Comparison of ENCODE assay signal across 23 cellular contexts in genomic region chr1:29586215-29586614, GRCh38.
DNase-seq lines count a peak whose midpoint lies in the region; FAIRE-seq and TF ChIP-seq lines count a peak whose summit lies in the region.
"Had no signal": no experiment of that assay in that cellular context is flagged by ENCODE, and none has a peak within 500 bp of the region (broad histone marks: within the 10 kb centered on the region; RNA-seq: fewer than 3 reads in every experiment).

No MANE protein-coding gene starts in this region.

- TF ChIP-seq CTCF in H9 (conservative IDR thresholded peaks at IDR 0.05) (no peak), bronchial epithelial cell (IDR thresholded peaks at IDR 0.05; ENCODE audit: insufficient read depth, low read length, severe bottlenecking) (no peak), esophagus muscularis mucosa (IDR thresholded peaks at IDR 0.05) (no peak), osteocyte (IDR thresholded peaks at IDR 0.05) (no peak), kidney (IDR thresholded peaks at IDR 0.05; ENCODE audit: borderline replicate concordance, extremely low read depth, insufficient read depth) (no peak)

- H3K36me3 Mint-ChIP-seq in H9 (ENCODE audit: insufficient read depth in 1 of 3, low read depth in 3 of 3) (0 out of 7 replicates have a peak, but pooled peaks cover 0 to 1% (median 0%) of the 10 kb centered on the region in 3 experiments), osteocyte (ENCODE audit: unreplicated experiment) (no peaks in the 10 kb centered on the region)
- H3K36me3 Mint-ChIP-seq: CD14-positive monocyte; CD8-positive, alpha-beta memory T cell had no signal

- no peak overlapping the region for H3K23ac ChIP-seq in H9 (ENCODE audit: insufficient read length, low read depth, low read length)

- H3K36me3 ChIP-seq in bronchial epithelial cell (ENCODE audit: control insufficient read depth, insufficient read depth, low read length) (no peaks in the 10 kb centered on the region), esophagus muscularis mucosa (no peaks in the 10 kb centered on the region), kidney (ENCODE audit: control insufficient read depth in 1 of 2, insufficient read depth in 2 of 2, low read length in 2 of 2) (no peaks in the 10 kb centered on the region)
- H3K36me3 ChIP-seq: BE2C; BLaER1 treated with 17β-estradiol and CSF1 and Interleukin-3, amounts not matched to agents 10 nM and 100 nM had no signal

- H3K9me3 ChIP-seq in H9 (ENCODE audit: control insufficient read depth, low read depth, low read length) = no peaks in the 10 kb centered on the region
- no peaks in the 10 kb centered on the region for H3K9me3 ChIP-seq in esophagus muscularis mucosa
- no peaks in the 10 kb centered on the region for H3K9me3 ChIP-seq in kidney (ENCODE audit: control insufficient read depth in 1 of 2, low read length in 2 of 2)
- H3K9me3 ChIP-seq: A549, BE2C had no signal

- H3K27me3 Mint-ChIP-seq in H9 (ENCODE audit: low read depth) (no peaks in the 10 kb centered on the region; the same call in 1 of the 2 replicates), osteocyte (ENCODE audit: unreplicated experiment) (no peaks in the 10 kb centered on the region)

- H2AK5ac ChIP-seq in H9 (ENCODE audit: insufficient read length, low read length) = no peak overlapping the region

- H3T11ph ChIP-seq in H9 (ENCODE audit: low read length) = no peak overlapping the region

- no peak overlapping the region for H2BK120ac ChIP-seq in H9 (ENCODE audit: low read depth, low read length, poor library complexity, severe bottlenecking)

- H3K27ac Mint-ChIP-seq in H9 (no peak overlapping the region), osteocyte (ENCODE audit: unreplicated experiment) (no peak overlapping the region)
- H3K27ac Mint-ChIP-seq: CD14-positive monocyte; CD4-positive, alpha-beta T cell; CD8-positive, alpha-beta memory T cell had no signal

- no peak overlapping the region for H3K14ac ChIP-seq in H9 (ENCODE audit: insufficient read depth, low read length)

- no CpG with 5 or more reads among the region's 5 CpGs for WGBS in H9 (ENCODE audit: extremely low coverage, insufficient read length, low lambda C conversion rate)
- WGBS in esophagus muscularis mucosa = 25% methylated on average over 2 of the region's 5 CpGs

- H3K27ac ChIP-seq in H9 (ENCODE audit: insufficient read length, low read depth, low read length) = no peak overlapping the region
- H3K27ac ChIP-seq in esophagus muscularis mucosa (replicated peaks in 1 of 4) = no peak overlapping the region
- H3K27ac ChIP-seq in kidney (ENCODE audit: low read depth in 2 of 2, low read length in 2 of 2) = no peak overlapping the region
- H3K27ac ChIP-seq: A549; BLaER1 treated with 17β-estradiol and CSF1 and Interleukin-3, amounts not matched to agents 10 nM and 100 nM had no signal

- no peak overlapping the region for H3K56ac ChIP-seq in H9 (ENCODE audit: insufficient read length, low read depth, low read length)

- intact Hi-C loops in esophagus muscularis mucosa (cut with DNase I) = no loop called here
- intact Hi-C loops in kidney (cut with DNase I) = no loop called here

- H4K20me1 ChIP-seq in H9 (ENCODE audit: control insufficient read depth, insufficient read depth, insufficient read length) = no peaks in the 10 kb centered on the region
- H4K20me1 ChIP-seq: BLaER1 treated with 17β-estradiol and CSF1 and Interleukin-3, amounts not matched to agents 10 nM and 100 nM had no signal

- no peak for TF ChIP-seq POLR2A in esophagus muscularis mucosa (IDR thresholded peaks at IDR 0.05; ENCODE audit: low read depth)

- no peaks in the 10 kb centered on the region; a peak in 2 of 5 replicates for H3K9me3 Mint-ChIP-seq in H9
- H3K9me3 Mint-ChIP-seq in osteocyte (ENCODE audit: unreplicated experiment) = peaks cover 4% of the 10 kb centered on the region
- H3K9me3 Mint-ChIP-seq: CD4-positive, alpha-beta T cell had no signal

- H2AFZ ChIP-seq in H9 (ENCODE audit: low read length) = no peak overlapping the region

- H3K9ac ChIP-seq in H9 (ENCODE audit: extremely low read depth, insufficient read length, low read length) (no peak overlapping the region), kidney (ENCODE audit: low read length in 2 of 2) (no peak overlapping the region)
- H3K9ac ChIP-seq: BLaER1 treated with 17β-estradiol and CSF1 and Interleukin-3, amounts not matched to agents 10 nM and 100 nM had no signal

- H3K23me2 ChIP-seq in H9 (ENCODE audit: insufficient read length, low read depth, low read length, poor library complexity, severe bottlenecking) = no peaks in the 10 kb centered on the region

- H3K4me1 Mint-ChIP-seq in H9 = peaks cover 4 to 12% of the 10 kb centered on the region in 2 experiments; a peak in 3 of 4 replicates
- H3K4me1 Mint-ChIP-seq in osteocyte (ENCODE audit: unreplicated experiment) = no peaks in the 10 kb centered on the region
- H3K4me1 Mint-ChIP-seq: CD14-positive monocyte; CD8-positive, alpha-beta memory T cell had no signal

- H3K79me1 ChIP-seq in H9 (ENCODE audit: insufficient read depth, low read depth, low read length, poor library complexity, severe bottlenecking) = no peaks in the 10 kb centered on the region

- H3K4me3 ChIP-seq in bronchial epithelial cell (ENCODE audit: low read depth, low read length) = no peak overlapping the region
- no peak overlapping the region for H3K4me3 ChIP-seq in esophagus muscularis mucosa
- H3K4me3 ChIP-seq in kidney (ENCODE audit: low read length in 2 of 2) = no peak overlapping the region
- H3K4me3 ChIP-seq: A549; BLaER1 treated with 17β-estradiol and CSF1 and Interleukin-3, amounts not matched to agents 10 nM and 100 nM; GM12878 had no signal

- no peaks in the 10 kb centered on the region for H3K4me1 ChIP-seq in H9 (ENCODE audit: insufficient read depth, low read length)
- no peaks in the 10 kb centered on the region for H3K4me1 ChIP-seq in esophagus muscularis mucosa
- H3K4me1 ChIP-seq in kidney (ENCODE audit: control insufficient read depth in 1 of 2, insufficient read depth in 1 of 2, low read depth in 1 of 2, low read length in 2 of 2) = no peaks in the 10 kb centered on the region
- H3K4me1 ChIP-seq: A549, BE2C had no signal

- no peaks in the 10 kb centered on the region for H3K79me2 ChIP-seq in H9 (ENCODE audit: insufficient read depth, low read length)

- 0 out of 2 replicates have a peak overlapping the region, but pooled peaks have one; percentile 24 for H2BK15ac ChIP-seq in H9 (ENCODE audit: low read depth, low read length)

- H3K4me2 ChIP-seq in H9 (ENCODE audit: insufficient read depth, insufficient read length, low read length) = no peak overlapping the region
- H3K4me2 ChIP-seq: A549; BLaER1 treated with 17β-estradiol and CSF1 and Interleukin-3, amounts not matched to agents 10 nM and 100 nM had no signal

- peak; percentile 7 for FAIRE-seq in bronchial epithelial cell (lab: Jason Lieb, UNC)
- FAIRE-seq in kidney (lab: Jason Lieb, UNC) = no peak
- FAIRE-seq: A549, D721Med, GM12878 had no signal

- no peak overlapping the region for H2BK5ac ChIP-seq in H9 (ENCODE audit: insufficient read length, low read length)

- no peak overlapping the region for H4K91ac ChIP-seq in H9 (ENCODE audit: insufficient read length, low read depth, low read length)

- no peak for DNase-seq in H9
- no peak for DNase-seq in bronchial epithelial cell (ENCODE audit: low read depth)
- peak; percentile 86 for DNase-seq in esophagus muscularis mucosa (ENCODE audit: extremely low spot score)
- peak; percentile 70 for DNase-seq in osteocyte (ENCODE audit: extremely low spot score, unreplicated experiment)
- DNase-seq in kidney = no peak
- DNase-seq in NCI-H1694 treated with DMSO at 0.1 percent for 48 hours (lab: John Stamatoyannopoulos, UW) = no peak
- no peak for DNase-seq in NCI-H446 (lab: John Stamatoyannopoulos, UW)
- DNase-seq: 8988T; ACHN; AML-193; CD4-positive, alpha-beta T cell; CD8-positive, alpha-beta memory T cell; DMS 273 treated with DMSO at 0.1 percent for 48 hours; DMS79; GDM1; GOT3; H7 had no signal

- H2BK20ac ChIP-seq in H9 (ENCODE audit: low read depth, low read length, poor library complexity, severe bottlenecking) = no peak overlapping the region

- no peak overlapping the region for H4K8ac ChIP-seq in H9 (replicated peaks; ENCODE audit: insufficient read length, low read depth, low read length)

- H4K5ac ChIP-seq in H9 (ENCODE audit: insufficient read length, low read depth, low read length) = no peak overlapping the region

- H3K18ac ChIP-seq in H9 (ENCODE audit: insufficient read length, low read depth, low read length) = no peak overlapping the region

- no peak overlapping the region for H2BK12ac ChIP-seq in H9 (ENCODE audit: insufficient read length, low read depth, low read length)

- no peak overlapping the region for H3K4me3 Mint-ChIP-seq in H9
- no peak overlapping the region for H3K4me3 Mint-ChIP-seq in osteocyte (ENCODE audit: unreplicated experiment)
- H3K4me3 Mint-ChIP-seq: CD14-positive monocyte; CD4-positive, alpha-beta T cell; CD8-positive, alpha-beta memory T cell had no signal

- H3K27me3 ChIP-seq in H9 (ENCODE audit: insufficient read depth, low read length) = no peaks in the 10 kb centered on the region
- no peaks in the 10 kb centered on the region for H3K27me3 ChIP-seq in bronchial epithelial cell (ENCODE audit: control insufficient read depth, insufficient read depth, low read length)
- peaks cover 0 to 44% (median 0%) of the 10 kb centered on the region in 4 donors for H3K27me3 ChIP-seq in esophagus muscularis mucosa
- H3K27me3 ChIP-seq: BE2C; BLaER1 treated with 17β-estradiol and CSF1 and Interleukin-3, amounts not matched to agents 10 nM and 100 nM had no signal

- H3K4ac ChIP-seq in H9 (ENCODE audit: low read depth, low read length) = no peak overlapping the region

- no peak for TF ChIP-seq EP300 in esophagus muscularis mucosa (IDR thresholded peaks at IDR 0.05)

Comparison
In these comparisons a context has a peak if more than half of its experiments do, and no peak if none do; other contexts are left out.
1. DNase-seq: peak in esophagus muscularis mucosa (single experiment) and osteocyte (single experiment); none in H9 (single experiment), bronchial epithelial cell (single experiment), kidney (single experiment), NCI-H1694 treated with DMSO at 0.1 percent for 48 hours (single experiment) and NCI-H446 (0 of 2).